ENCODE assay signal across 8 cellular contexts in the genomic region with DNA sequence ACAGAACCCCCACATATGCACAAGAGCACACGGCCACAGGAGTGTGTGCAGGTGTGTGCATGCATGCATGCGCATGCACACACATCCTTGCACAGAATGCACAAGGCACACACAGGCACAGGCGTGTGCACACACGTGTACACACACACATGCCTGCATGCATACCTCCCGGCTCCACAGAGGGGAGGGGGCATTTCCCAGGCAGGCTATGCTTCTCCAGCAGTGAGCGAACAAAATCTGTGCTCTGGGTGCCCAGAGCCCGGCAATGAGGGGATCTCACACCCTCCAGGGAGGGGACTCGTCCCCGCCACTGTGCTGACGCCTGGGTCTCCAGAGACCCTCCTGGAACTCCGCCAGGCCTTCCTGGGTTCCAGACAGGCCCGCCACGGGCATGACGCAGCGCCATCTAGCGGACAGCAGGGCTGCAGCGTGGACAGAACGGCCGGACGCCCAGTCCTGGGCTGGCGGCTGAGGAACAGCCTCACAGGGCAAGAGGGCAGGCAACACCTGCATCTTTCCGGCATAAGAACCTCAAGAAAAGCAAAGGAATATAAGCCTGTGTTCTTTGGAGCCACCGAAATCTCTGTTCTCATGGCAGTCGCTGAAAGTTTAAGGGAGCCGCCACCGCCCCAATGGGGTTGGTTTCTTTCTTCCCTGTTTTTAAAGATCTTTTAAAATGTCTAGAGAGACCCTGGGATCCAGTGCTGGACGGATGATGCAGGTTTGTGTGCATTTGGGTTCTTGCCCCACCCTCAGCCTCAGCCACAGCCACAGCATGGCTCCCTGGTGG.
DNase-seq lines count a peak whose midpoint lies in the region; ATAC-seq, FAIRE-seq and TF ChIP-seq lines count a peak whose summit lies in the region.

No MANE protein-coding gene starts in this region.

- no peaks in the 10 kb centered on the region for H3K27me3 Mint-ChIP-seq in H9 (ENCODE audit: low read depth)
- H3K27me3 Mint-ChIP-seq in activated naive CD4-positive, alpha-beta T cell treated with anti-CD3 and anti-CD28 coated beads for 36 hours (ENCODE audit: low read depth): peaks cover 4% of the 10 kb centered on the region

- no peak overlapping the region for H3K14ac ChIP-seq in H9 (ENCODE audit: insufficient read depth, low read length)

- H3K4me2 ChIP-seq in BLaER1: peak overlapping the region; percentile 62
- no peak overlapping the region for H3K4me2 ChIP-seq in H9 (ENCODE audit: insufficient read depth, insufficient read length, low read length)
- no peak overlapping the region for H3K4me2 ChIP-seq in PC-3 (ENCODE audit: low read length)

- no peak overlapping the region for H3K56ac ChIP-seq in H9 (ENCODE audit: insufficient read length, low read depth, low read length)

- no peaks in the 10 kb centered on the region for H3K9me3 ChIP-seq in BLaER1
- H3K9me3 ChIP-seq in H9 (ENCODE audit: control insufficient read depth, low read depth, low read length): no peaks in the 10 kb centered on the region
- no peaks in the 10 kb centered on the region for H3K9me3 ChIP-seq in PC-3 (ENCODE audit: low read length)
- no peaks in the 10 kb centered on the region for H3K9me3 ChIP-seq in right atrium auricular region
- no peaks in the 10 kb centered on the region for H3K9me3 ChIP-seq in small intestine (ENCODE audit: control insufficient read depth, low read depth)

- H3K27ac ChIP-seq in BLaER1: no peak overlapping the region
- no peak overlapping the region for H3K27ac ChIP-seq in H9 (ENCODE audit: insufficient read length, low read depth, low read length)
- H3K27ac ChIP-seq in PC-3 (ENCODE audit: low read length): no peak overlapping the region
- no peak overlapping the region for H3K27ac ChIP-seq in right atrium auricular region
- H3K27ac ChIP-seq in small intestine (ENCODE audit: low read depth in 1 of 2, low read length in 1 of 2): no peak overlapping the region

- no peaks in the 10 kb centered on the region for H3K79me2 ChIP-seq in H9 (ENCODE audit: insufficient read depth, low read length)
- H3K79me2 ChIP-seq in PC-3 (ENCODE audit: low read length): no peaks in the 10 kb centered on the region

- peak; percentile 89 for DNase-seq in H9
- DNase-seq in PC-3: peak; percentile 33
- peak; percentile 54 for DNase-seq in activated naive CD4-positive, alpha-beta T cell treated with anti-CD3 and anti-CD28 coated beads for 36 hours
- no peak for DNase-seq in right atrium auricular region (ENCODE audit: low spot score)
- DNase-seq in small intestine: peak; percentile 22

- no peak overlapping the region for H2AFZ ChIP-seq in H9 (ENCODE audit: low read length)
- H2AFZ ChIP-seq in PC-3 (ENCODE audit: low read length): no peak overlapping the region

- H3K9ac ChIP-seq in BLaER1 (no peak overlapping the region), H9 (ENCODE audit: extremely low read depth, insufficient read length, low read length) (no peak overlapping the region), PC-3 (ENCODE audit: low read length) (no peak overlapping the region)

- H2AK5ac ChIP-seq in H9 (ENCODE audit: insufficient read length, low read length): no peak overlapping the region

- no peak overlapping the region for H3K23ac ChIP-seq in H9 (ENCODE audit: insufficient read length, low read depth, low read length)

- no peak overlapping the region for H2BK12ac ChIP-seq in H9 (ENCODE audit: insufficient read length, low read depth, low read length)

- 0 out of 2 replicates have a peak, but pooled peaks cover 4% of the 10 kb centered on the region for H3K27me3 ChIP-seq in BLaER1
- H3K27me3 ChIP-seq in H9 (ENCODE audit: insufficient read depth, low read length): no peaks in the 10 kb centered on the region
- H3K27me3 ChIP-seq in PC-3 (ENCODE audit: low read length): peaks cover 39% of the 10 kb centered on the region
- no peaks in the 10 kb centered on the region for H3K27me3 ChIP-seq in right atrium auricular region
- no peaks in the 10 kb centered on the region for H3K27me3 ChIP-seq in small intestine (ENCODE audit: control insufficient read depth in 2 of 2, insufficient read depth in 2 of 2, low read length in 2 of 2)

- H3K36me3 Mint-ChIP-seq in H9 (ENCODE audit: insufficient read depth in 1 of 3, low read depth in 3 of 3): no peaks in the 10 kb centered on the region; a peak in 1 of 7 replicates
- no peaks in the 10 kb centered on the region for H3K36me3 Mint-ChIP-seq in activated naive CD4-positive, alpha-beta T cell treated with anti-CD3 and anti-CD28 coated beads for 36 hours (ENCODE audit: low read depth)

- no peaks in the 10 kb centered on the region; a peak in 1 of 5 replicates for H3K9me3 Mint-ChIP-seq in H9
- no peaks in the 10 kb centered on the region for H3K9me3 Mint-ChIP-seq in activated naive CD4-positive, alpha-beta T cell treated with anti-CD3 and anti-CD28 coated beads for 36 hours

- H3K36me3 ChIP-seq in BLaER1 (no peaks in the 10 kb centered on the region), PC-3 (ENCODE audit: low read depth, low read length) (no peaks in the 10 kb centered on the region; the same call in 1 of the 2 replicates), right atrium auricular region (no peaks in the 10 kb centered on the region), small intestine (ENCODE audit: control insufficient read depth in 2 of 2, insufficient read depth in 2 of 2, low read length in 2 of 2) (no peaks in the 10 kb centered on the region)

- H2BK120ac ChIP-seq in H9 (ENCODE audit: low read depth, low read length, poor library complexity, severe bottlenecking): no peak overlapping the region

- H3K4me1 Mint-ChIP-seq in H9: peaks cover 34 to 49% of the 10 kb centered on the region in 2 experiments
- no peaks in the 10 kb centered on the region for H3K4me1 Mint-ChIP-seq in activated naive CD4-positive, alpha-beta T cell treated with anti-CD3 and anti-CD28 coated beads for 36 hours (ENCODE audit: low read depth)

- H2BK5ac ChIP-seq in H9 (ENCODE audit: insufficient read length, low read length): no peak overlapping the region

- no peak overlapping the region; a peak in 1 of 7 replicates for H3K27ac Mint-ChIP-seq in H9
- H3K27ac Mint-ChIP-seq in activated naive CD4-positive, alpha-beta T cell treated with anti-CD3 and anti-CD28 coated beads for 36 hours: no peak overlapping the region

- no peak overlapping the region; a peak in 1 of 5 replicates for H3K4me3 Mint-ChIP-seq in H9
- no peak overlapping the region for H3K4me3 Mint-ChIP-seq in activated naive CD4-positive, alpha-beta T cell treated with anti-CD3 and anti-CD28 coated beads for 36 hours

- H3K4me1 ChIP-seq in BLaER1 (peaks cover 59% of the 10 kb centered on the region), H9 (ENCODE audit: insufficient read depth, low read length) (0 out of 2 replicates have a peak, but pooled peaks cover 2% of the 10 kb centered on the region), PC-3 (ENCODE audit: insufficient read depth, low read length) (no peaks in the 10 kb centered on the region), right atrium auricular region (no peaks in the 10 kb centered on the region), small intestine (ENCODE audit: control insufficient read depth in 2 of 2, insufficient read depth in 1 of 2, low read depth in 1 of 2, low read length in 1 of 2) (no peaks in the 10 kb centered on the region)

- CTCF ChIA-PET in PC-3 (lab: Charles Lee): no interaction called here
- CTCF ChIA-PET in activated naive CD4-positive, alpha-beta T cell treated with anti-CD3 and anti-CD28 coated beads for 36 hours (lab: Charles Lee): interaction anchor here (1.0 kb wide), 1 partner anchor 33 kb away, joined by 3 read pairs; no protein-coding TSS in a partner anchor

- POLR2A ChIA-PET in PC-3 (lab: Charles Lee; ENCODE audit: unreplicated experiment): no interaction called here

- H3K4ac ChIP-seq in H9 (ENCODE audit: low read depth, low read length): no peak overlapping the region

- no peak overlapping the region for H2BK15ac ChIP-seq in H9 (ENCODE audit: low read depth, low read length)

- no peaks in the 10 kb centered on the region for H3K9me2 ChIP-seq in PC-3 (replicated peaks; ENCODE audit: low read length)

- H3T11ph ChIP-seq in H9 (ENCODE audit: low read length): no peak overlapping the region

- H3F3A ChIP-seq in PC-3 (ENCODE audit: low read length, unreplicated experiment): no peaks in the 10 kb centered on the region

- H4K20me1 ChIP-seq in BLaER1 (peaks cover 20% of the 10 kb centered on the region), H9 (ENCODE audit: control insufficient read depth, insufficient read depth, insufficient read length) (no peaks in the 10 kb centered on the region), PC-3 (ENCODE audit: low read length) (no peaks in the 10 kb centered on the region)

- no peak for FAIRE-seq in small intestine (lab: Jason Lieb, UNC)

- no peaks in the 10 kb centered on the region for H3K79me1 ChIP-seq in H9 (ENCODE audit: insufficient read depth, low read depth, low read length, poor library complexity, severe bottlenecking)

- BruUV-seq in PC-3 (replicated peaks; lab: Mats Ljungman, UMichigan): no TSS peak

- TF ChIP-seq CTCF in H9 (conservative IDR thresholded peaks at IDR 0.05) (peak; percentile 99), PC-3 (conservative IDR thresholded peaks at IDR 0.05; ENCODE audit: low read depth, low read length) (peak; percentile 80), right atrium auricular region (IDR thresholded peaks at IDR 0.05) (peak; percentile 78 to 92)

- H3K23me2 ChIP-seq in H9 (ENCODE audit: insufficient read length, low read depth, low read length, poor library complexity, severe bottlenecking): no peaks in the 10 kb centered on the region

- H4K8ac ChIP-seq in H9 (replicated peaks; ENCODE audit: insufficient read length, low read depth, low read length): no peak overlapping the region

- H4K91ac ChIP-seq in H9 (ENCODE audit: insufficient read length, low read depth, low read length): no peak overlapping the region

- H3K4me3 ChIP-seq in BLaER1 (no peak overlapping the region), PC-3 (ENCODE audit: low read length) (no peak overlapping the region), right atrium auricular region (no peak overlapping the region), small intestine (ENCODE audit: low read depth in 1 of 2, low read length in 2 of 2) (no peak overlapping the region)

- no CpG with 5 or more reads among the region's 27 CpGs for WGBS in H9 (ENCODE audit: extremely low coverage, insufficient read length, low lambda C conversion rate)
- 24 to 26% (median 25%) methylated on average over 27 of the region's 27 CpGs for WGBS in small intestine, 3 donors

- H3K18ac ChIP-seq in H9 (ENCODE audit: insufficient read length, low read depth, low read length): no peak overlapping the region

- intact Hi-C loops in PC-3 (cut with micrococcal nuclease): no loop called here
- intact Hi-C loops in activated naive CD4-positive, alpha-beta T cell treated with anti-CD3 and anti-CD28 coated beads for 36 hours (cut with micrococcal nuclease): loop anchor here (1.0 kb wide), 1 partner anchor 258 kb away; no protein-coding TSS in a partner anchor

- H2BK20ac ChIP-seq in H9 (ENCODE audit: low read depth, low read length, poor library complexity, severe bottlenecking): no peak overlapping the region

- ATAC-seq in PC-3: peak; percentile 68; the same call in 1 of the 2 replicates
- no peak for ATAC-seq in GM19463 (IDR thresholded peaks at IDR 0.05; ENCODE audit: unreplicated experiment)
- ATAC-seq in GM18498 (IDR thresholded peaks at IDR 0.05; ENCODE audit: unreplicated experiment): no peak

- H4K5ac ChIP-seq in H9 (ENCODE audit: insufficient read length, low read depth, low read length): no peak overlapping the region
